In genomic region chr19:2903326-2903725, GRCh38 we compare ENCODE assay signal across 10 cellular contexts. TPM values are rescaled to one million over a fixed set of nuclear protein-coding genes. Genes with fewer than 3 reads are reported as not detected.
"Had no signal": no experiment of that assay in that cellular context is flagged by ENCODE, and none has a peak within 500 bp of the region (broad histone marks: within the 10 kb centered on the region; RNA-seq: fewer than 3 reads in every experiment).

No MANE protein-coding gene starts in this region.

RNA-seq across cellular contexts. Expression of gene ZNF556, which starts 36.2 kb away (rescaled TPM):
- total RNA-seq: activated B cell treated with CpG ODN at 0.5 μM for 24 hours; activated CD4-positive, alpha-beta memory T cell treated with anti-CD3 and anti-CD28 coated beads for 36 hours; activated CD4-positive, alpha-beta T cell treated with anti-CD3 and anti-CD28 coated beads, Interleukin-2, amount 10 ng/mL, durations not matched to agents 24 days and 14 days; activated CD8-positive, alpha-beta memory T cell treated with anti-CD3 and anti-CD28 coated beads for 36 hours; activated CD8-positive, alpha-beta T cell treated with anti-CD3 and anti-CD28 coated beads for 36 hours; activated naive CD4-positive, alpha-beta T cell treated with anti-CD3 and anti-CD28 coated beads for 36 hours; activated naive CD8-positive, alpha-beta T cell treated with anti-CD3 and anti-CD28 coated beads, Interleukin-2, amount 10 ng/mL, durations not matched to agents 7 days and 5 days; activated T-cell treated with anti-CD3 and anti-CD28 coated beads, Interleukin-2, amount 50 U/mL, for 4 hours; activated T-helper 1 cell treated with anti-CD3 and anti-CD28 coated beads, Interleukin-12 subunit alpha, Interleukin-12 subunit beta, Interleukin-2, Interleukin-4 antibody, amounts not matched to agents 30 ng/mL and 10 ng/mL and 1 ng/mL, durations not matched to agents 14 hours and 24 hours and 36 hours; ascending aorta had no signal
